23 cellular contexts compared by ENCODE assay signal in genomic region chr12:77679701-77680100, GRCh38.
"Had no signal": no experiment of that assay in that cellular context is flagged by ENCODE, and none has a peak within 500 bp of the region (broad histone marks: within the 10 kb centered on the region; RNA-seq: fewer than 3 reads in every experiment).

No MANE protein-coding gene starts in this region.

- ATAC-seq: activated CD8-positive, alpha-beta T cell treated with anti-CD3 and anti-CD28 coated beads for 36 hours; stimulated activated naive B cell treated with anti-CD40 and anti-IgM and Interleukin-4, amounts not matched to agents 10 μg/mL and 1 μg/mL and 100 μg/mL, for 72 hours had no signal

- H3K9me3 ChIP-seq: left ventricle myocardium inferior, ovary, spleen, thyroid gland had no signal

- H3K27me3 Mint-ChIP-seq: activated CD8-positive, alpha-beta T cell treated with anti-CD3 and anti-CD28 coated beads for 36 hours; activated naive CD8-positive, alpha-beta T cell treated with anti-CD3 and anti-CD28 coated beads, Interleukin-2, amount 10 ng/mL, durations not matched to agents 7 days and 5 days; activated T-cell treated with anti-CD3 and anti-CD28 coated beads, Interleukin-2, amount 50 U/mL, for 24 hours; stimulated activated naive B cell treated with anti-CD40 and anti-IgM and Interleukin-4, amounts not matched to agents 10 μg/mL and 1 μg/mL and 100 μg/mL, for 72 hours had no signal

- H3K36me3 Mint-ChIP-seq: activated naive CD8-positive, alpha-beta T cell treated with anti-CD3 and anti-CD28 coated beads, Interleukin-2, amount 10 ng/mL, durations not matched to agents 7 days and 5 days; stimulated activated naive B cell treated with anti-CD40 and anti-IgM and Interleukin-4, amounts not matched to agents 10 μg/mL and 1 μg/mL and 100 μg/mL, for 72 hours had no signal

- H3K4me1 Mint-ChIP-seq: activated naive CD8-positive, alpha-beta T cell treated with anti-CD3 and anti-CD28 coated beads, Interleukin-2, amount 10 ng/mL, durations not matched to agents 7 days and 5 days; stimulated activated naive B cell treated with anti-CD40 and anti-IgM and Interleukin-4, amounts not matched to agents 10 μg/mL and 1 μg/mL and 100 μg/mL, for 72 hours had no signal

- H3K27me3 ChIP-seq: brain microvascular endothelial cell, ovary, spleen, thyroid gland had no signal

- H3K4me3 ChIP-seq: coronary artery, left ventricle myocardium inferior, ovary, spleen, thyroid gland had no signal

- DNase-seq: activated CD4-positive, alpha-beta T cell treated with anti-CD3 and anti-CD28 coated beads for 48 hours; activated CD4-positive, CD25-positive, alpha-beta regulatory T cell; activated CD8-positive, alpha-beta T cell treated with anti-CD3 and anti-CD28 coated beads for 36 hours; activated naive CD4-positive, alpha-beta T cell treated with Interleukin-2 at 50 U/mL for 16 hours; activated naive CD8-positive, alpha-beta T cell treated with anti-CD3 and anti-CD28 coated beads, Interleukin-2, amount 10 ng/mL, durations not matched to agents 7 days and 5 days; activated T-cell treated with anti-CD3 and anti-CD28 coated beads, Interleukin-2, amount 50 U/mL, for 24 hours; amygdala; brain microvascular endothelial cell; central memory CD4-positive, alpha-beta T cell; erythroblast; foreskin melanocyte; head of caudate nucleus; left ventricle myocardium inferior; mammary epithelial cell; ovary; spleen; stimulated activated naive B cell treated with anti-CD40 and anti-IgM and Interleukin-4, amounts not matched to agents 10 μg/mL and 1 μg/mL and 100 μg/mL, for 72 hours; SW 1271; T-helper 2 cell; thyroid gland had no signal

- H3K27ac ChIP-seq: brain microvascular endothelial cell, coronary artery, left ventricle myocardium inferior, ovary, spleen, thyroid gland had no signal

- FAIRE-seq: TTC549 had no signal

- H3K4me3 Mint-ChIP-seq: activated CD8-positive, alpha-beta T cell treated with anti-CD3 and anti-CD28 coated beads for 36 hours; activated naive CD8-positive, alpha-beta T cell treated with anti-CD3 and anti-CD28 coated beads, Interleukin-2, amount 10 ng/mL, durations not matched to agents 7 days and 5 days; activated T-cell treated with anti-CD3 and anti-CD28 coated beads, Interleukin-2, amount 50 U/mL, for 24 hours; stimulated activated naive B cell treated with anti-CD40 and anti-IgM and Interleukin-4, amounts not matched to agents 10 μg/mL and 1 μg/mL and 100 μg/mL, for 72 hours had no signal

- H3K4me1 ChIP-seq: spleen, thyroid gland had no signal

- H3K36me3 ChIP-seq: brain microvascular endothelial cell, left ventricle myocardium inferior, ovary, spleen, thyroid gland had no signal

- H3K9me3 Mint-ChIP-seq: activated CD8-positive, alpha-beta T cell treated with anti-CD3 and anti-CD28 coated beads for 36 hours; activated naive CD8-positive, alpha-beta T cell treated with anti-CD3 and anti-CD28 coated beads, Interleukin-2, amount 10 ng/mL, durations not matched to agents 7 days and 5 days; activated T-cell treated with anti-CD3 and anti-CD28 coated beads, Interleukin-2, amount 50 U/mL, for 24 hours; activated T-helper 2 cell treated with anti-CD3 and anti-CD28 coated beads, Interferon-gamma antibody, Interleukin-2, Interleukin-4, amounts not matched to agents 10 μg/mL and 5 μg/mL and 100 μg/mL, durations not matched to agents 14 hours and 24 hours and 36 hours had no signal

- H3K27ac Mint-ChIP-seq: activated CD8-positive, alpha-beta T cell treated with anti-CD3 and anti-CD28 coated beads for 36 hours; activated naive CD8-positive, alpha-beta T cell treated with anti-CD3 and anti-CD28 coated beads, Interleukin-2, amount 10 ng/mL, durations not matched to agents 7 days and 5 days; activated T-cell treated with anti-CD3 and anti-CD28 coated beads, Interleukin-2, amount 50 U/mL, for 24 hours; activated T-helper 2 cell treated with anti-CD3 and anti-CD28 coated beads, Interferon-gamma antibody, Interleukin-2, Interleukin-4, amounts not matched to agents 10 μg/mL and 5 μg/mL and 100 μg/mL, durations not matched to agents 14 hours and 24 hours and 36 hours; stimulated activated naive B cell treated with anti-CD40 and anti-IgM and Interleukin-4, amounts not matched to agents 10 μg/mL and 1 μg/mL and 100 μg/mL, for 72 hours had no signal
